25 cellular contexts compared by ENCODE assay signal in genomic region chr9:137232510-137232909, GRCh38. TPM values are rescaled to one million over a fixed set of nuclear protein-coding genes. Genes with fewer than 3 reads are reported as not detected.
"Had no signal": no experiment of that assay in that cellular context is flagged by ENCODE, and none has a peak within 500 bp of the region (broad histone marks: within the 10 kb centered on the region; RNA-seq: fewer than 3 reads in every experiment).

No MANE protein-coding gene starts in this region.

- ATAC-seq: body of pancreas, heart left ventricle, left cardiac atrium, natural killer cell, upper lobe of right lung had no signal

- H3K27me3 ChIP-seq: cardiac muscle cell, thyroid gland had no signal

- H3K4me3 ChIP-seq: body of pancreas, cardiac muscle cell, heart left ventricle, thyroid gland, upper lobe of right lung had no signal

- H3K9me3 ChIP-seq: body of pancreas, heart left ventricle, thyroid gland, upper lobe of right lung had no signal

- FAIRE-seq: TTC549 had no signal

- H3K27ac ChIP-seq: body of pancreas, cardiac muscle cell, heart left ventricle, thyroid gland, upper lobe of right lung, WERI-Rb-1 had no signal

- DNase-seq: activated CD4-positive, alpha-beta T cell treated with anti-CD3 and anti-CD28 coated beads for 1 hour; activated CD4-positive, alpha-beta T cell treated with anti-CD3 and anti-CD28 coated beads, Interleukin-2, amount 50 U/mL, for 1 hour; activated gamma-delta T cell treated with Interleukin-2 at 50 U/mL for 16 hours; activated T-cell treated with anti-CD3 and anti-CD28 coated beads, Interleukin-2, amount 50 U/mL, for 1 hour; anterior cingulate cortex; body of pancreas; heart left ventricle; islet precursor cell; left cardiac atrium; mesendoderm; natural killer cell; stimulated activated CD4-positive, alpha-beta T cell treated with anti-CD3 and anti-CD28 coated beads, Interleukin-12 subunit alpha, Interleukin-12 subunit beta, amount 100 ng/mL, for 4 hours; substantia nigra; T-helper 1 cell; thyroid gland; upper lobe of right lung; WERI-Rb-1 had no signal

- H3K36me3 ChIP-seq: cardiac muscle cell, heart left ventricle, thyroid gland, upper lobe of right lung, WERI-Rb-1 had no signal

RNA-seq across cellular contexts. Expression of gene SLC34A3, which starts 1.8 kb away (rescaled TPM):
- total RNA-seq: cardiac muscle cell, chondrocyte, epithelial cell of proximal tubule, fibroblast of villous mesenchyme, heart left ventricle, left cardiac atrium, natural killer cell, osteoblast, posterior vena cava, renal cortical epithelial cell had no signal
- polyA plus RNA-seq: cardiac muscle cell, heart left ventricle had no signal

RNA-seq across cellular contexts. Expression of gene RNF224, which starts 5.2 kb away (rescaled TPM):
- total RNA-seq: cardiac muscle cell, chondrocyte, epithelial cell of proximal tubule, fibroblast of villous mesenchyme, heart left ventricle, left cardiac atrium, natural killer cell, posterior vena cava had no signal
- polyA plus RNA-seq: cardiac muscle cell, heart left ventricle had no signal

RNA-seq across cellular contexts. Expression of gene CYSRT1, which starts 7.5 kb away (rescaled TPM):
- total RNA-seq: body of pancreas had no signal

RNA-seq across cellular contexts. Expression of gene RNF208, which starts 10.5 kb away (rescaled TPM):
- total RNA-seq: osteoblast had no signal
